ENCODE assay signal across 8 cellular contexts in genomic region chr7:22853674-22854157, GRCh38. TPM values are rescaled to one million over a fixed set of nuclear protein-coding genes. Genes with fewer than 3 reads are reported as not detected.
A peak's percentile ranks its signal among the peaks of the same experiment; 100 is the strongest.
DNase-seq lines count a peak whose midpoint lies in the region; ATAC-seq and TF ChIP-seq lines count a peak whose summit lies in the region.

No MANE protein-coding gene starts in this region.

- H3K4me1 ChIP-seq in CD4-positive, CD25-positive, alpha-beta regulatory T cell (ENCODE audit: control insufficient read depth, insufficient read depth, low read length, poor library complexity, severe bottlenecking): peaks cover 24% of the 10 kb centered on the region
- H3K4me1 ChIP-seq in parathyroid adenoma: no peaks in the 10 kb centered on the region

- no peak overlapping the region for H3K9ac ChIP-seq in parathyroid adenoma

- no peaks in the 10 kb centered on the region for H3K9me3 ChIP-seq in CD4-positive, CD25-positive, alpha-beta regulatory T cell (ENCODE audit: control insufficient read depth in 2 of 2, low read length in 2 of 2)
- no peaks in the 10 kb centered on the region for H3K9me3 ChIP-seq in parathyroid adenoma (ENCODE audit: control insufficient read depth, low read length)

- H3K36me3 ChIP-seq in CD4-positive, CD25-positive, alpha-beta regulatory T cell (ENCODE audit: control insufficient read depth, insufficient read depth, low read length): peaks cover 7% of the 10 kb centered on the region
- no peaks in the 10 kb centered on the region for H3K36me3 ChIP-seq in parathyroid adenoma (ENCODE audit: control insufficient read depth, insufficient read depth, low read length)

- H3K4me1 Mint-ChIP-seq in CD4-positive, CD25-positive, alpha-beta regulatory T cell: peaks cover 12 to 32% (median 20%) of the 10 kb centered on the region in 4 donors
- peaks cover 20 to 24% (median 23%) of the 10 kb centered on the region in 3 donors for H3K4me1 Mint-ChIP-seq in T-cell

- peak overlapping the region; percentile 55 for H3K4me3 ChIP-seq in CD4-positive, CD25-positive, alpha-beta regulatory T cell (ENCODE audit: low read depth, low read length)
- H3K4me3 ChIP-seq in parathyroid adenoma (ENCODE audit: low read depth, low read length): peak overlapping the region; percentile 91

- H3K4me2 ChIP-seq in parathyroid adenoma (ENCODE audit: low read length): no peak overlapping the region

- H3K4me3 Mint-ChIP-seq in CD4-positive, CD25-positive, alpha-beta regulatory T cell: peak overlapping the region; percentile 89 to 99 (median 98)
- H3K4me3 Mint-ChIP-seq in T-cell: peak overlapping the region; percentile 87 to 93 (median 92)

- POLR2A ChIA-PET in T-cell (lab: Charles Lee): interaction anchor here in 1 of 2 donors (0.6 kb wide), 1 partner anchor 32 kb away, joined by 4 read pairs; no protein-coding TSS in a partner anchor

- no peaks in the 10 kb centered on the region for H3K9me3 Mint-ChIP-seq in CD4-positive, CD25-positive, alpha-beta regulatory T cell
- no peaks in the 10 kb centered on the region for H3K9me3 Mint-ChIP-seq in T-cell

- peak overlapping the region; percentile 80 for H3K27ac ChIP-seq in CD4-positive, CD25-positive, alpha-beta regulatory T cell (ENCODE audit: insufficient read depth, low read length, poor library complexity, severe bottlenecking)
- H3K27ac ChIP-seq in parathyroid adenoma: no peak overlapping the region

- no peaks in the 10 kb centered on the region for H3K79me2 ChIP-seq in parathyroid adenoma

- CTCF ChIA-PET in T-cell (lab: Charles Lee): interaction anchor here (0.6 to 1.0 kb wide), 9 partner anchors 27 to 1721 kb away, joined by 3 to 7 read pairs (median 3); no protein-coding TSS in a partner anchor

- peak in 2 of 3 donors; percentile 71 to 88 for DNase-seq in CD4-positive, CD25-positive, alpha-beta regulatory T cell
- DNase-seq in T-cell (peak in 31 of 34 experiments; percentile 25 to 77 (median 60)), erythroblast (lab: John Stamatoyannopoulos, UW) (peak; percentile 71), left lobe of liver (ENCODE audit: low spot score) (no peak), NCI-H345 treated with DMSO at 0.1 percent for 48 hours (lab: John Stamatoyannopoulos, UW; ENCODE audit: unreplicated experiment) (no peak)

- TF ChIP-seq POLR2A in erythroblast (IDR thresholded peaks at IDR 0.05; ENCODE audit: low read length): no peak

- TF ChIP-seq CTCF in parathyroid adenoma (IDR thresholded peaks at IDR 0.05): no peak

- H3K27me3 Mint-ChIP-seq in CD4-positive, CD25-positive, alpha-beta regulatory T cell: peaks cover 28% of the 10 kb centered on the region
- H3K27me3 Mint-ChIP-seq in T-cell: peaks cover under 1 to 1% of the 10 kb centered on the region in 2 donors

- ATAC-seq in CD4-positive, CD25-positive, alpha-beta regulatory T cell (ENCODE audit: low read depth in 2 of 2): peak; percentile 81 to 82
- ATAC-seq in GM19035 (IDR thresholded peaks at IDR 0.05; ENCODE audit: unreplicated experiment) (peak; percentile 22), HG03159 (IDR thresholded peaks at IDR 0.05; ENCODE audit: unreplicated experiment) (peak; percentile 32), T-cell (replicated peaks in 1 of 4) (peak; percentile 84 to 89 (median 84)), left lobe of liver (no peak)

- H2AFZ ChIP-seq in parathyroid adenoma: peak overlapping the region; percentile 96

- peak overlapping the region; percentile 92 to 97 (median 97) for H3K27ac Mint-ChIP-seq in CD4-positive, CD25-positive, alpha-beta regulatory T cell
- H3K27ac Mint-ChIP-seq in T-cell: peak overlapping the region; percentile 90

- peaks cover 10% of the 10 kb centered on the region for H3K36me3 Mint-ChIP-seq in CD4-positive, CD25-positive, alpha-beta regulatory T cell
- peaks cover 8% of the 10 kb centered on the region for H3K36me3 Mint-ChIP-seq in T-cell

- peaks cover 2% of the 10 kb centered on the region for H3K27me3 ChIP-seq in CD4-positive, CD25-positive, alpha-beta regulatory T cell (ENCODE audit: control insufficient read depth, insufficient read depth, low read length)
- H3K27me3 ChIP-seq in parathyroid adenoma (ENCODE audit: control insufficient read depth, insufficient read depth, low read length): no peaks in the 10 kb centered on the region

RNA-seq across cellular contexts. Expression of gene TOMM7, which starts 31.1 kb away (rescaled TPM):
- 414 TPM for total RNA-seq in CD4-positive, CD25-positive, alpha-beta regulatory T cell
- 100 to 1,000 TPM; 217 to 490 (median 368) TPM for polyA plus RNA-seq in CD4-positive, CD25-positive, alpha-beta regulatory T cell
- total RNA-seq in T-cell: 100 to 1,000 TPM; 532 to 695 (median 613) TPM
- 146 TPM for total RNA-seq in left lobe of liver

Comparison
In these comparisons a context has a peak if more than half of its experiments do, and no peak if none do; other contexts are left out.
1. DNase-seq: peak in CD4-positive, CD25-positive, alpha-beta regulatory T cell (2 of 3), T-cell (31 of 34) and erythroblast (2 of 2); none in left lobe of liver (single experiment) and NCI-H345 treated with DMSO at 0.1 percent for 48 hours (single experiment).